In the genomic region with DNA sequence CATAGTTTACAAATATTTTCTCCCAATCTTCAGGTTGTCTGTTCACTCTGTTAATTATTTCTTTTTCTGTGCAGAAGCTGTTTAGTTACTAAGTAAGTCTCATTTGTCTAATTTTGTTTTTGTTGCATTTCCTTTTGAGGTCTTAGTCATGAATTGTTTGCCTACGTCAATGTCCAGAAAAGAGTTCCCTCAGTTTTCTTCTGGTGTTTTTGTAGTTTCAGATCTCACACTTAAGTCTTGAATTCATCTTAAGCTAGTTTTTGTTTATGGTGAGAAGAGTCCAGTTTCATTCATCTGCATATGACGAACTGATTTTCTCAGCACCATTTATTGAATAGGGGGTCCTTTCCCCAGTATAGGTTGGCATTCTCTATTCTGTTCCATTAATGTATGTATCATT, we compare ENCODE assay signal across 25 cellular contexts.
"Had no signal": no experiment of that assay in that cellular context is flagged by ENCODE, and none has a peak within 500 bp of the region (broad histone marks: within the 10 kb centered on the region; RNA-seq: fewer than 3 reads in every experiment).

No MANE protein-coding gene starts in this region.

- ATAC-seq: activated CD4-positive, alpha-beta T cell treated with anti-CD3 and anti-CD28 coated beads for 36 hours; activated T-cell treated with anti-CD3 and anti-CD28 coated beads, Interleukin-2, amount 50 U/mL, for 72 hours; Panc1; Right ventricle myocardium inferior had no signal

- DNase-seq: activated CD4-positive, alpha-beta memory T cell treated with anti-CD3 and anti-CD28 coated beads, Interleukin-2, amount 10 ng/mL, durations not matched to agents 7 days and 5 days; activated CD4-positive, alpha-beta T cell treated with anti-CD3 and anti-CD28 coated beads for 36 hours; activated CD4-positive, alpha-beta T cell treated with anti-CD3 and anti-CD28 coated beads, Interleukin-2, amount 50 U/mL, for 1 hour; activated naive CD4-positive, alpha-beta T cell treated with anti-CD3 and anti-CD28 coated beads, Interleukin-2, amount 50 U/mL, for 16 hours; activated naive CD8-positive, alpha-beta T cell treated with anti-CD3 and anti-CD28 coated beads, Interleukin-2, amount 10 ng/mL, durations not matched to agents 7 days and 5 days; activated T-cell treated with anti-CD3 and anti-CD28 coated beads, Interleukin-2, amount 50 U/mL, for 72 hours; adrenal gland; anterior cingulate cortex; cerebellar nuclear complex; NCI-H1092; NCI-H1417; NCI-H2029; NCI-H2107; NCI-H345; NCI-H510A; NCI-H526 treated with DMSO at 0.1 percent for 48 hours; NCI-H82; NK-92 treated with Interleukin-12 subunit alpha and Interleukin-12 subunit beta, amount 100 ng/mL, for 24 hours; OCI-M1; RPMI8226; SJCRH30; SK-N-SH; T-helper 1 cell had no signal
